In the genomic region with DNA sequence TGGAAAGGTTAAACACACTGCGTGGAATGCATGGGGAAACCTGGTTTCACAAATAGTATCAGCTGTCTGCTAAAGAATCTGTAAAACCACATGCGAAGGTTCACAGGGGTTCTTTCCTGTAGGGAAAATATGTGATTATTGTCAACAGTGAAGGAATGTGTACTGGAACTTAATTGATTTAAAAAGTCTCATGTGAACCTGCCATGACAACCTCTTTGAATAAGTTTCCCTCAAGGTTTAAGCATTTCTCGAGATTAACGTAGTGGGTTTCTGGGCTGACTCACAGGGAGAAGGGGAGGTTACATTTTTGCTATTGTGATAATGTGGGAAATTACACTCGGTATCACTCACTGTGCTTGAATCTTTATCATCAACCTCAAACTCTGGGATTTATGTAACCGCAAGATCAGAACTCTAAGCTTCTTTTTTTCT, we compare ENCODE assay signal across 1 cellular context.
TF ChIP-seq lines count a peak whose summit lies in the region.

No MANE protein-coding gene starts in this region.

TF ChIP-seq in GM12878, 131 proteins besides CTCF, POLR2A, EP300 and RAD21 (continued from another document and continues in another):
- TF ChIP-seq, protein P1, sequence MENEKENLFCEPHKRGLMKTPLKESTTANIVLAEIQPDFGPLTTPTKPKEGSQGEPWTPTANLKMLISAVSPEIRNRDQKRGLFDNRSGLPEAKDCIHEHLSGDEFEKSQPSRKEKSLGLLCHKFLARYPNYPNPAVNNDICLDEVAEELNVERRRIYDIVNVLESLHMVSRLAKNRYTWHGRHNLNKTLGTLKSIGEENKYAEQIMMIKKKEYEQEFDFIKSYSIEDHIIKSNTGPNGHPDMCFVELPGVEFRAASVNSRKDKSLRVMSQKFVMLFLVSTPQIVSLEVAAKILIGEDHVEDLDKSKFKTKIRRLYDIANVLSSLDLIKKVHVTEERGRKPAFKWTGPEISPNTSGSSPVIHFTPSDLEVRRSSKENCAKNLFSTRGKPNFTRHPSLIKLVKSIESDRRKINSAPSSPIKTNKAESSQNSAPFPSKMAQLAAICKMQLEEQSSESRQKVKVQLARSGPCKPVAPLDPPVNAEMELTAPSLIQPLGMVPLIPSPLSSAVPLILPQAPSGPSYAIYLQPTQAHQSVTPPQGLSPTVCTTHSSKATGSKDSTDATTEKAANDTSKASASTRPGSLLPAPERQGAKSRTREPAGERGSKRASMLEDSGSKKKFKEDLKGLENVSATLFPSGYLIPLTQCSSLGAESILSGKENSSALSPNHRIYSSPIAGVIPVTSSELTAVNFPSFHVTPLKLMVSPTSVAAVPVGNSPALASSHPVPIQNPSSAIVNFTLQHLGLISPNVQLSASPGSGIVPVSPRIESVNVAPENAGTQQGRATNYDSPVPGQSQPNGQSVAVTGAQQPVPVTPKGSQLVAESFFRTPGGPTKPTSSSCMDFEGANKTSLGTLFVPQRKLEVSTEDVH (IDR thresholded peaks at IDR 0.05; ENCODE audit: low read depth, partially characterized antibody), result no peak
- TF ChIP-seq, protein P2, sequence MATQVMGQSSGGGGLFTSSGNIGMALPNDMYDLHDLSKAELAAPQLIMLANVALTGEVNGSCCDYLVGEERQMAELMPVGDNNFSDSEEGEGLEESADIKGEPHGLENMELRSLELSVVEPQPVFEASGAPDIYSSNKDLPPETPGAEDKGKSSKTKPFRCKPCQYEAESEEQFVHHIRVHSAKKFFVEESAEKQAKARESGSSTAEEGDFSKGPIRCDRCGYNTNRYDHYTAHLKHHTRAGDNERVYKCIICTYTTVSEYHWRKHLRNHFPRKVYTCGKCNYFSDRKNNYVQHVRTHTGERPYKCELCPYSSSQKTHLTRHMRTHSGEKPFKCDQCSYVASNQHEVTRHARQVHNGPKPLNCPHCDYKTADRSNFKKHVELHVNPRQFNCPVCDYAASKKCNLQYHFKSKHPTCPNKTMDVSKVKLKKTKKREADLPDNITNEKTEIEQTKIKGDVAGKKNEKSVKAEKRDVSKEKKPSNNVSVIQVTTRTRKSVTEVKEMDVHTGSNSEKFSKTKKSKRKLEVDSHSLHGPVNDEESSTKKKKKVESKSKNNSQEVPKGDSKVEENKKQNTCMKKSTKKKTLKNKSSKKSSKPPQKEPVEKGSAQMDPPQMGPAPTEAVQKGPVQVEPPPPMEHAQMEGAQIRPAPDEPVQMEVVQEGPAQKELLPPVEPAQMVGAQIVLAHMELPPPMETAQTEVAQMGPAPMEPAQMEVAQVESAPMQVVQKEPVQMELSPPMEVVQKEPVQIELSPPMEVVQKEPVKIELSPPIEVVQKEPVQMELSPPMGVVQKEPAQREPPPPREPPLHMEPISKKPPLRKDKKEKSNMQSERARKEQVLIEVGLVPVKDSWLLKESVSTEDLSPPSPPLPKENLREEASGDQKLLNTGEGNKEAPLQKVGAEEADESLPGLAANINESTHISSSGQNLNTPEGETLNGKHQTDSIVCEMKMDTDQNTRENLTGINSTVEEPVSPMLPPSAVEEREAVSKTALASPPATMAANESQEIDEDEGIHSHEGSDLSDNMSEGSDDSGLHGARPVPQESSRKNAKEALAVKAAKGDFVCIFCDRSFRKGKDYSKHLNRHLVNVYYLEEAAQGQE (IDR thresholded peaks at IDR 0.05; ENCODE audit: low read depth, low read length), result no peak
- peak; percentile 29; the same call in 1 of the 2 replicates for TF ChIP-seq ATF7 (IDR thresholded peaks at IDR 0.05; ENCODE audit: low read depth)
- TF ChIP-seq PAX5 (IDR thresholded peaks at IDR 0.05; ENCODE audit: borderline replicate concordance, low read depth, low read length), result no peak
- TF ChIP-seq ZBED1 (IDR thresholded peaks at IDR 0.05; ENCODE audit: borderline replicate concordance), result no peak
- no peak for TF ChIP-seq NBN (IDR thresholded peaks at IDR 0.05)
- TF ChIP-seq, protein P3, sequence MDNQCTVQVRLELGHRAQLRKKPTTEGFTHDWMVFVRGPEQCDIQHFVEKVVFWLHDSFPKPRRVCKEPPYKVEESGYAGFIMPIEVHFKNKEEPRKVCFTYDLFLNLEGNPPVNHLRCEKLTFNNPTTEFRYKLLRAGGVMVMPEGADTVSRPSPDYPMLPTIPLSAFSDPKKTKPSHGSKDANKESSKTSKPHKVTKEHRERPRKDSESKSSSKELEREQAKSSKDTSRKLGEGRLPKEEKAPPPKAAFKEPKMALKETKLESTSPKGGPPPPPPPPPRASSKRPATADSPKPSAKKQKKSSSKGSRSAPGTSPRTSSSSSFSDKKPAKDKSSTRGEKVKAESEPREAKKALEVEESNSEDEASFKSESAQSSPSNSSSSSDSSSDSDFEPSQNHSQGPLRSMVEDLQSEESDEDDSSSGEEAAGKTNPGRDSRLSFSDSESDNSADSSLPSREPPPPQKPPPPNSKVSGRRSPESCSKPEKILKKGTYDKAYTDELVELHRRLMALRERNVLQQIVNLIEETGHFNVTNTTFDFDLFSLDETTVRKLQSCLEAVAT (IDR thresholded peaks at IDR 0.05), result no peak
- no peak for TF ChIP-seq CHD4 (IDR thresholded peaks at IDR 0.05)
- TF ChIP-seq ZNF622 (IDR thresholded peaks at IDR 0.05), result no peak
- TF ChIP-seq MEF2B (IDR thresholded peaks at IDR 0.05; ENCODE audit: partially characterized antibody, poor library complexity, severe bottlenecking), result peak; percentile 11
- TF ChIP-seq MYC (IDR thresholded peaks at IDR 0.05; ENCODE audit: insufficient read depth, insufficient read length, insufficient replicate concordance, low read length, severe bottlenecking), result no peak
- TF ChIP-seq RBBP5 (conservative IDR thresholded peaks at IDR 0.05), result no peak
- TF ChIP-seq, protein P4, sequence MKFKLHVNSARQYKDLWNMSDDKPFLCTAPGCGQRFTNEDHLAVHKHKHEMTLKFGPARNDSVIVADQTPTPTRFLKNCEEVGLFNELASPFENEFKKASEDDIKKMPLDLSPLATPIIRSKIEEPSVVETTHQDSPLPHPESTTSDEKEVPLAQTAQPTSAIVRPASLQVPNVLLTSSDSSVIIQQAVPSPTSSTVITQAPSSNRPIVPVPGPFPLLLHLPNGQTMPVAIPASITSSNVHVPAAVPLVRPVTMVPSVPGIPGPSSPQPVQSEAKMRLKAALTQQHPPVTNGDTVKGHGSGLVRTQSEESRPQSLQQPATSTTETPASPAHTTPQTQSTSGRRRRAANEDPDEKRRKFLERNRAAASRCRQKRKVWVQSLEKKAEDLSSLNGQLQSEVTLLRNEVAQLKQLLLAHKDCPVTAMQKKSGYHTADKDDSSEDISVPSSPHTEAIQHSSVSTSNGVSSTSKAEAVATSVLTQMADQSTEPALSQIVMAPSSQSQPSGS (IDR thresholded peaks at IDR 0.05; ENCODE audit: low read length), result peak; percentile 52; the same call in 1 of the 2 replicates
- TF ChIP-seq RCOR1 (conservative IDR thresholded peaks at IDR 0.05; ENCODE audit: low read depth, low read length), result no peak
- no peak for TF ChIP-seq SREBF2 (IDR thresholded peaks at IDR 0.05; ENCODE audit: low read length)
- peak; percentile 31; the same call in 1 of the 2 replicates for TF ChIP-seq RUNX3 (IDR thresholded peaks at IDR 0.05; ENCODE audit: low read length)
- no peak for TF ChIP-seq PML (IDR thresholded peaks at IDR 0.05; ENCODE audit: low read length)
- TF ChIP-seq, protein P5, sequence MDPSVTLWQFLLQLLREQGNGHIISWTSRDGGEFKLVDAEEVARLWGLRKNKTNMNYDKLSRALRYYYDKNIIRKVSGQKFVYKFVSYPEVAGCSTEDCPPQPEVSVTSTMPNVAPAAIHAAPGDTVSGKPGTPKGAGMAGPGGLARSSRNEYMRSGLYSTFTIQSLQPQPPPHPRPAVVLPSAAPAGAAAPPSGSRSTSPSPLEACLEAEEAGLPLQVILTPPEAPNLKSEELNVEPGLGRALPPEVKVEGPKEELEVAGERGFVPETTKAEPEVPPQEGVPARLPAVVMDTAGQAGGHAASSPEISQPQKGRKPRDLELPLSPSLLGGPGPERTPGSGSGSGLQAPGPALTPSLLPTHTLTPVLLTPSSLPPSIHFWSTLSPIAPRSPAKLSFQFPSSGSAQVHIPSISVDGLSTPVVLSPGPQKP (IDR thresholded peaks at IDR 0.05; ENCODE audit: low read depth, low read length), result no peak
- TF ChIP-seq, protein P6, sequence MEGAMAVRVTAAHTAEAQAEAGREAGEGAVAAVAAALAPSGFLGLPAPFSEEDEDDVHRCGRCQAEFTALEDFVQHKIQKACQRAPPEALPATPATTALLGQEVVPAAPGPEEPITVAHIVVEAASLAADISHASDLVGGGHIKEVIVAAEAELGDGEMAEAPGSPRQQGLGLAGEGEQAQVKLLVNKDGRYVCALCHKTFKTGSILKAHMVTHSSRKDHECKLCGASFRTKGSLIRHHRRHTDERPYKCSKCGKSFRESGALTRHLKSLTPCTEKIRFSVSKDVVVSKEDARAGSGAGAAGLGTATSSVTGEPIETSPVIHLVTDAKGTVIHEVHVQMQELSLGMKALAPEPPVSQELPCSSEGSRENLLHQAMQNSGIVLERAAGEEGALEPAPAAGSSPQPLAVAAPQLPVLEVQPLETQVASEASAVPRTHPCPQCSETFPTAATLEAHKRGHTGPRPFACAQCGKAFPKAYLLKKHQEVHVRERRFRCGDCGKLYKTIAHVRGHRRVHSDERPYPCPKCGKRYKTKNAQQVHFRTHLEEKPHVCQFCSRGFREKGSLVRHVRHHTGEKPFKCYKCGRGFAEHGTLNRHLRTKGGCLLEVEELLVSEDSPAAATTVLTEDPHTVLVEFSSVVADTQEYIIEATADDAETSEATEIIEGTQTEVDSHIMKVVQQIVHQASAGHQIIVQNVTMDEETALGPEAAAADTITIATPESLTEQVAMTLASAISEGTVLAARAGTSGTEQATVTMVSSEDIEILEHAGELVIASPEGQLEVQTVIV (IDR thresholded peaks at IDR 0.05; ENCODE audit: borderline replicate concordance, partially characterized antibody), result no peak
- TF ChIP-seq, protein P7, sequence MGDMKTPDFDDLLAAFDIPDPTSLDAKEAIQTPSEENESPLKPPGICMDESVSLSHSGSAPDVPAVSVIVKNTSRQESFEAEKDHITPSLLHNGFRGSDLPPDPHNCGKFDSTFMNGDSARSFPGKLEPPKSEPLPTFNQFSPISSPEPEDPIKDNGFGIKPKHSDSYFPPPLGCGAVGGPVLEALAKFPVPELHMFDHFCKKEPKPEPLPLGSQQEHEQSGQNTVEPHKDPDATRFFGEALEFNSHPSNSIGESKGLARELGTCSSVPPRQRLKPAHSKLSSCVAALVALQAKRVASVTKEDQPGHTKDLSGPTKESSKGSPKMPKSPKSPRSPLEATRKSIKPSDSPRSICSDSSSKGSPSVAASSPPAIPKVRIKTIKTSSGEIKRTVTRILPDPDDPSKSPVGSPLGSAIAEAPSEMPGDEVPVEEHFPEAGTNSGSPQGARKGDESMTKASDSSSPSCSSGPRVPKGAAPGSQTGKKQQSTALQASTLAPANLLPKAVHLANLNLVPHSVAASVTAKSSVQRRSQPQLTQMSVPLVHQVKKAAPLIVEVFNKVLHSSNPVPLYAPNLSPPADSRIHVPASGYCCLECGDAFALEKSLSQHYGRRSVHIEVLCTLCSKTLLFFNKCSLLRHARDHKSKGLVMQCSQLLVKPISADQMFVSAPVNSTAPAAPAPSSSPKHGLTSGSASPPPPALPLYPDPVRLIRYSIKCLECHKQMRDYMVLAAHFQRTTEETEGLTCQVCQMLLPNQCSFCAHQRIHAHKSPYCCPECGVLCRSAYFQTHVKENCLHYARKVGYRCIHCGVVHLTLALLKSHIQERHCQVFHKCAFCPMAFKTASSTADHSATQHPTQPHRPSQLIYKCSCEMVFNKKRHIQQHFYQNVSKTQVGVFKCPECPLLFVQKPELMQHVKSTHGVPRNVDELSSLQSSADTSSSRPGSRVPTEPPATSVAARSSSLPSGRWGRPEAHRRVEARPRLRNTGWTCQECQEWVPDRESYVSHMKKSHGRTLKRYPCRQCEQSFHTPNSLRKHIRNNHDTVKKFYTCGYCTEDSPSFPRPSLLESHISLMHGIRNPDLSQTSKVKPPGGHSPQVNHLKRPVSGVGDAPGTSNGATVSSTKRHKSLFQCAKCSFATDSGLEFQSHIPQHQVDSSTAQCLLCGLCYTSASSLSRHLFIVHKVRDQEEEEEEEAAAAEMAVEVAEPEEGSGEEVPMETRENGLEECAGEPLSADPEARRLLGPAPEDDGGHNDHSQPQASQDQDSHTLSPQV (IDR thresholded peaks at IDR 0.05), result no peak
- TF ChIP-seq FOXK2 (IDR thresholded peaks at IDR 0.05), result no peak
- TF ChIP-seq GATAD2B (conservative IDR thresholded peaks at IDR 0.05; ENCODE audit: low read depth), result 0 out of 2 replicates have a peak, but pooled peaks have one; percentile 25
- no peak for TF ChIP-seq HDGF (IDR thresholded peaks at IDR 0.05)
- 0 out of 2 replicates have a peak, but pooled peaks have one; percentile 15 for TF ChIP-seq BCL11A (IDR thresholded peaks at IDR 0.05; ENCODE audit: low read depth, low read length)
- TF ChIP-seq BHLHE40 (IDR thresholded peaks at IDR 0.05; ENCODE audit: borderline replicate concordance in 1 of 2, low read depth in 2 of 2, low read length in 1 of 2), result peak in 1 of 2 experiments; percentile 4; a peak in 1 of 4 replicates
- no peak for TF ChIP-seq CREM (IDR thresholded peaks at IDR 0.05; ENCODE audit: low read depth)
- TF ChIP-seq ZNF24 (IDR thresholded peaks at IDR 0.05), result 0 out of 2 replicates have a peak, but pooled peaks have one; percentile 5
- no peak for TF ChIP-seq TCF12 (IDR thresholded peaks at IDR 0.05; ENCODE audit: low read depth, low read length)
- TF ChIP-seq, protein P8, sequence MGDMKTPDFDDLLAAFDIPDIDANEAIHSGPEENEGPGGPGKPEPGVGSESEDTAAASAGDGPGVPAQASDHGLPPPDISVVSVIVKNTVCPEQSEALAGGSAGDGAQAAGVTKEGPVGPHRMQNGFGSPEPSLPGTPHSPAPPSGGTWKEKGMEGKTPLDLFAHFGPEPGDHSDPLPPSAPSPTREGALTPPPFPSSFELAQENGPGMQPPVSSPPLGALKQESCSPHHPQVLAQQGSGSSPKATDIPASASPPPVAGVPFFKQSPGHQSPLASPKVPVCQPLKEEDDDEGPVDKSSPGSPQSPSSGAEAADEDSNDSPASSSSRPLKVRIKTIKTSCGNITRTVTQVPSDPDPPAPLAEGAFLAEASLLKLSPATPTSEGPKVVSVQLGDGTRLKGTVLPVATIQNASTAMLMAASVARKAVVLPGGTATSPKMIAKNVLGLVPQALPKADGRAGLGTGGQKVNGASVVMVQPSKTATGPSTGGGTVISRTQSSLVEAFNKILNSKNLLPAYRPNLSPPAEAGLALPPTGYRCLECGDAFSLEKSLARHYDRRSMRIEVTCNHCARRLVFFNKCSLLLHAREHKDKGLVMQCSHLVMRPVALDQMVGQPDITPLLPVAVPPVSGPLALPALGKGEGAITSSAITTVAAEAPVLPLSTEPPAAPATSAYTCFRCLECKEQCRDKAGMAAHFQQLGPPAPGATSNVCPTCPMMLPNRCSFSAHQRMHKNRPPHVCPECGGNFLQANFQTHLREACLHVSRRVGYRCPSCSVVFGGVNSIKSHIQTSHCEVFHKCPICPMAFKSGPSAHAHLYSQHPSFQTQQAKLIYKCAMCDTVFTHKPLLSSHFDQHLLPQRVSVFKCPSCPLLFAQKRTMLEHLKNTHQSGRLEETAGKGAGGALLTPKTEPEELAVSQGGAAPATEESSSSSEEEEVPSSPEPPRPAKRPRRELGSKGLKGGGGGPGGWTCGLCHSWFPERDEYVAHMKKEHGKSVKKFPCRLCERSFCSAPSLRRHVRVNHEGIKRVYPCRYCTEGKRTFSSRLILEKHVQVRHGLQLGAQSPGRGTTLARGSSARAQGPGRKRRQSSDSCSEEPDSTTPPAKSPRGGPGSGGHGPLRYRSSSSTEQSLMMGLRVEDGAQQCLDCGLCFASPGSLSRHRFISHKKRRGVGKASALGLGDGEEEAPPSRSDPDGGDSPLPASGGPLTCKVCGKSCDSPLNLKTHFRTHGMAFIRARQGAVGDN (IDR thresholded peaks at IDR 0.05), result peak; percentile 26; the same call in 1 of the 2 replicates
- TF ChIP-seq TAF1 (IDR thresholded peaks at IDR 0.05; ENCODE audit: borderline replicate concordance, low read depth, low read length), result no peak
- no peak for TF ChIP-seq KDM1A (IDR thresholded peaks at IDR 0.05; ENCODE audit: borderline replicate concordance)
